In the genomic region with DNA sequence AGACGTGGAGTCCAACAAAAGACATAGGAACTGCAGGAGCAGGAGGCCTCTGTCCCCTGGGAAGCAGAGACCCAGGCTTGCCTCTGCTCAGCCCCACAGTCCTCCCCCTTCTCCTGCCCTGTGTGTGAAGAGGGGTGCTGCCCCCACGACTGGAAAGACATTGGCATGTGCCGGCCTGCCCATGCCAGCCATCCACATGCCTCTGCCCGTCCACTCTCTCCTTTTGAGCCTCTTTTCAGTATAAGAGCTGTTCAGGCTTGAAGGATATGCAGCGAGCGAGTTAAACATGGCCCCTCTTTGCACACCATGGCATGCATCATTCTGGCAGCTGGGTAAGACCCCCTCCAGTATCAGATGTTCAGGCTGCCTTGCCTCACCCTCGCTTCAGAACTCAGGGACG, we compare ENCODE assay signal across 1 cellular context.
TF ChIP-seq lines count a peak whose summit lies in the region.

No MANE protein-coding gene starts in this region.

TF ChIP-seq in H1, 55 proteins besides CTCF, POLR2A, EP300 and RAD21:
- TF ChIP-seq CEBPB (IDR thresholded peaks at IDR 0.05; ENCODE audit: low read depth, low read length) (no peak), TCF12 (IDR thresholded peaks at IDR 0.05; ENCODE audit: low read depth, low read length) (no peak), KDM1A (IDR thresholded peaks at IDR 0.05; ENCODE audit: borderline replicate concordance, low read length) (no peak)
